Comparison of ENCODE assay signal across 18 cellular contexts in the genomic region with DNA sequence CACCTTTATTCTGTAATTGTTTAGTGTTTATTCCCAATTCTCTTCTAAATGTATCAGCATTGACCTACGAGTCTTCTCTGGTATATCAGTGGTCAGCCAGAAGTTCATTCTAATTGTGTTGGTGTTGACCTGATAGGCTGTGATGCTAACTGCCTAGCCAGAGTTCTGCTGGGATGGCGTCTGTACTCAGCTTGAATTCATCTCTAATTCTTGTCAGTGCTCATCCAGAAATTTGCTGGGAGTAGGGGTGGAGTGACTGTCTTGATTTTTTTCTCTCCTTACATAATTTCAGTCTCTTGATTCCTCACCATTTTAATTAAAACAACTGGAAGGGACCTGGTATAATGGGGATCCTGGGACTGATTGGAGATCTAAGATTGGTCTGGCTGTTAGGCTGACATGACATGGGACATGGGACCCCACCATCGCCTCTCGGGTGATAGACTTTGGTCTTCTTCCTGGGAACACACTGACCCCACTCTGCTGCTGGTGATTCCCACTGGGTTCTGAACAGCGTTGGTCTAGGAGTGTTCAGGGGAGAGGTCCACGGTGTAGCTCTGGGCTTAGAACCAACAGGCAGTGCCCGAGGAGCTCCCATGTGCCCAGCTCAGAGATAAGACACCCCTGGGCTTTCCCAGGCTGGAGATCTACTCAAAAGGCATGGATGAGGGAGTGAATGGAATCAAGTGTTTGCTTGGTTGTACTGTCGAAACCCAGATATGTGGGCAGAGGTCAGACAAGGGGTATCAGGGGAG. TPM values are rescaled to one million over a fixed set of nuclear protein-coding genes. Genes with fewer than 3 reads are reported as not detected.
DNase-seq lines count a peak whose midpoint lies in the region; ATAC-seq and TF ChIP-seq lines count a peak whose summit lies in the region.
"Had no signal": no experiment of that assay in that cellular context is flagged by ENCODE, and none has a peak within 500 bp of the region (broad histone marks: within the 10 kb centered on the region; RNA-seq: fewer than 3 reads in every experiment).

No MANE protein-coding gene starts in this region.

- no peaks in the 10 kb centered on the region for H3K9me3 Mint-ChIP-seq in nephron
- H3K9me3 Mint-ChIP-seq: CD8-positive, alpha-beta T cell; H9; IgD-negative memory B cell had no signal

- H3K27ac ChIP-seq in caudate nucleus (ENCODE audit: low read depth, low read length): peak overlapping the region; percentile 8
- H3K27ac ChIP-seq in spleen: no peak overlapping the region
- H3K27ac ChIP-seq: GM23248 had no signal

- DNase-seq in caudate nucleus (lab: John Stamatoyannopoulos, UW) (peak in 4 of 61 donors; percentile 3 to 59 (median 28)), spleen (peak; percentile 47), H4 (ENCODE audit: low spot score) (no peak), NCI-H2107 treated with DMSO at 0.1 percent for 48 hours (lab: John Stamatoyannopoulos, UW; ENCODE audit: unreplicated experiment) (no peak), NCI-H82 (lab: John Stamatoyannopoulos, UW) (no peak)
- DNase-seq: CD8-positive, alpha-beta T cell; COR-L47; DND-41; GF-D8; GM23248; H9 had no signal

- H3K4me3 ChIP-seq in spleen: no peak overlapping the region
- H3K4me3 ChIP-seq: GM23248 had no signal

- H3K4me1 Mint-ChIP-seq in nephron: peaks cover 26% of the 10 kb centered on the region

- H3K27me3 ChIP-seq in spleen (replicated peaks in 1 of 7): peaks cover 0 to 68% (median 27%) of the 10 kb centered on the region in 7 donors

- H3K4me1 ChIP-seq in spleen: peaks cover 7 to 26% (median 18%) of the 10 kb centered on the region in 6 donors

- no peak for TF ChIP-seq POLR2A in spleen (IDR thresholded peaks at IDR 0.05)

- ATAC-seq in HG03025 (IDR thresholded peaks at IDR 0.05; ENCODE audit: low FRiP score, unreplicated experiment): no peak
- ATAC-seq: CD8-positive, alpha-beta T cell had no signal

- no peaks in the 10 kb centered on the region for H3K36me3 ChIP-seq in spleen

- no peak overlapping the region for H3K27ac Mint-ChIP-seq in nephron
- H3K27ac Mint-ChIP-seq: CD14-positive monocyte; CD8-positive, alpha-beta T cell; H9; IgD-negative memory B cell had no signal

- peaks cover 87% of the 10 kb centered on the region for H3K27me3 Mint-ChIP-seq in nephron (ENCODE audit: low read depth)

- 75 to 93% (median 90%) methylated on average over 8 of the region's 8 CpGs for WGBS in spleen, 5 donors

- no peaks in the 10 kb centered on the region for H3K36me3 Mint-ChIP-seq in nephron (ENCODE audit: low read depth)
- H3K36me3 Mint-ChIP-seq: CD8-positive, alpha-beta T cell had no signal

- H3K4me3 Mint-ChIP-seq in nephron: peak overlapping the region in 2 of 3 experiments; percentile 26 to 50
- H3K4me3 Mint-ChIP-seq: CD8-positive, alpha-beta T cell; H9 had no signal

- intact Hi-C loops in spleen (cut with DNase I; ENCODE audit: low total_unique reads): no loop called here

- TF ChIP-seq CTCF in nephron (IDR thresholded peaks at IDR 0.05; ENCODE audit: unreplicated experiment in 3 of 3) (no peak), spleen (IDR thresholded peaks at IDR 0.05 in 8 of 11, conservative IDR thresholded peaks at IDR 0.05 in 3 of 11) (no peak)

- H3K9me3 ChIP-seq in spleen: no peaks in the 10 kb centered on the region

RNA-seq across cellular contexts. Expression of a gene that starts 3.8 kb away (rescaled TPM):
- total RNA-seq in spleen: 1 to 10 TPM in 6 of 7 donors, under 1 TPM in 1; 0.43 to 3.6 (median 2.4) TPM
- polyA plus RNA-seq in spleen: 1 to 10 TPM in 2 of 3 donors, under 1 TPM in 1; 0.76 to 2.9 (median 1.4) TPM
- total RNA-seq in H4 (2014; rRNA removed; shearing (Covaris generic)): 0.10 and 0.72 TPM in 2 replicates
- total RNA-seq: HT1080 had no signal

RNA-seq across cellular contexts. Expression of a gene that starts 18.3 kb away (rescaled TPM):
- not detected for total RNA-seq in spleen
- under 1 TPM in 1 of 3 donors, not detected in 2; 0.03 TPM for polyA plus RNA-seq in spleen
- 0.23 TPM in 1 of 2 replicates, not detected in the other for total RNA-seq in H4 (2014; rRNA removed; shearing (Covaris generic))
- total RNA-seq: A673; CD8-positive, alpha-beta T cell; GM23248; H9; HT1080 had no signal
- polyA plus RNA-seq: GM23248, IgD-negative memory B cell had no signal

RNA-seq across cellular contexts. Expression of a gene that starts 38.6 kb away (rescaled TPM):
- total RNA-seq in spleen: under 1 TPM in 1 of 7 donors, not detected in 6; 0.52 TPM
- under 1 TPM in 2 of 3 donors, not detected in 1; 0.04 to 0.10 TPM for polyA plus RNA-seq in spleen
- total RNA-seq in H4 (2014; rRNA removed; shearing (Covaris generic)): not detected in 2 replicates
- total RNA-seq: A673; CD8-positive, alpha-beta T cell; GM23248; HT1080 had no signal
- polyA plus RNA-seq: BJ, CD14-positive monocyte had no signal

RNA-seq across cellular contexts. Expression of a gene that starts 45.2 kb away (rescaled TPM):
- 10 to 100 TPM; 36.8 to 91.6 (median 68.6) TPM for total RNA-seq in spleen
- 10 to 100 TPM; 12.6 to 40.4 (median 23.3) TPM for polyA plus RNA-seq in spleen
- 0.43 and 0.97 TPM in 2 replicates for total RNA-seq in H4 (2014; rRNA removed; shearing (Covaris generic))
- total RNA-seq: H9, HT1080 had no signal
